Comparison of ENCODE assay signal across 1 cellular context in genomic region chr6:89412071-89413005, GRCh38.
TF ChIP-seq lines count a peak whose summit lies in the region.

Gene RRAGD, minus strand, starts transcription at chr6:89412273. Its CDS starts 280 bp downstream, at chr6:89411993.

TF ChIP-seq in GM23338, 12 proteins besides CTCF, POLR2A, EP300 and RAD21 (continued from another document):
- TF ChIP-seq, protein P1, sequence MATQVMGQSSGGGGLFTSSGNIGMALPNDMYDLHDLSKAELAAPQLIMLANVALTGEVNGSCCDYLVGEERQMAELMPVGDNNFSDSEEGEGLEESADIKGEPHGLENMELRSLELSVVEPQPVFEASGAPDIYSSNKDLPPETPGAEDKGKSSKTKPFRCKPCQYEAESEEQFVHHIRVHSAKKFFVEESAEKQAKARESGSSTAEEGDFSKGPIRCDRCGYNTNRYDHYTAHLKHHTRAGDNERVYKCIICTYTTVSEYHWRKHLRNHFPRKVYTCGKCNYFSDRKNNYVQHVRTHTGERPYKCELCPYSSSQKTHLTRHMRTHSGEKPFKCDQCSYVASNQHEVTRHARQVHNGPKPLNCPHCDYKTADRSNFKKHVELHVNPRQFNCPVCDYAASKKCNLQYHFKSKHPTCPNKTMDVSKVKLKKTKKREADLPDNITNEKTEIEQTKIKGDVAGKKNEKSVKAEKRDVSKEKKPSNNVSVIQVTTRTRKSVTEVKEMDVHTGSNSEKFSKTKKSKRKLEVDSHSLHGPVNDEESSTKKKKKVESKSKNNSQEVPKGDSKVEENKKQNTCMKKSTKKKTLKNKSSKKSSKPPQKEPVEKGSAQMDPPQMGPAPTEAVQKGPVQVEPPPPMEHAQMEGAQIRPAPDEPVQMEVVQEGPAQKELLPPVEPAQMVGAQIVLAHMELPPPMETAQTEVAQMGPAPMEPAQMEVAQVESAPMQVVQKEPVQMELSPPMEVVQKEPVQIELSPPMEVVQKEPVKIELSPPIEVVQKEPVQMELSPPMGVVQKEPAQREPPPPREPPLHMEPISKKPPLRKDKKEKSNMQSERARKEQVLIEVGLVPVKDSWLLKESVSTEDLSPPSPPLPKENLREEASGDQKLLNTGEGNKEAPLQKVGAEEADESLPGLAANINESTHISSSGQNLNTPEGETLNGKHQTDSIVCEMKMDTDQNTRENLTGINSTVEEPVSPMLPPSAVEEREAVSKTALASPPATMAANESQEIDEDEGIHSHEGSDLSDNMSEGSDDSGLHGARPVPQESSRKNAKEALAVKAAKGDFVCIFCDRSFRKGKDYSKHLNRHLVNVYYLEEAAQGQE (IDR thresholded peaks at IDR 0.05; ENCODE audit: unreplicated experiment): no peak
- TF ChIP-seq EZH2 (IDR thresholded peaks at IDR 0.05; ENCODE audit: low read depth, unreplicated experiment): no peak
TF ChIP-seq in GM23338: peak in this region for 0.
